Comparison of ENCODE assay signal across 30 cellular contexts in the genomic region with DNA sequence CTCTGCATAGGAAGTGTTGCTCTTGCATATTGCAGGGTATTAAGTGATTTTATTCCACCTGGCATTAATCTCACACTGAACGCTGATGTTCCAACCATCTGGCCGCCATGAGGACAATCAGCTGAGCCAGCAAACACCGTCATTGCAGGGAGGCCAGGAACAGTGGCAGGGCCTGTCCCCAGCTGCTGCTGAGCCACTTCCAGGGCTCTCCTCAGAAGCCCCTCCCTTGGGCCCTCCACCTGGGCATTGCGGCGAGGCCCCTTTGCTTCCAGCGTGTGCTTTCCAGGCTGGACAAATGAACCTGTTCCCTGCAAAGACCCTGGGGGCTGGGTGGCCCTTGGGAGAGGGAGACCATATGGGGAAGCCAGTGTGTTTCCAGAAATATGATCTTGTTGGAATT.
DNase-seq lines count a peak whose midpoint lies in the region; ATAC-seq and TF ChIP-seq lines count a peak whose summit lies in the region.
"Had no signal": no experiment of that assay in that cellular context is flagged by ENCODE, and none has a peak within 500 bp of the region (broad histone marks: within the 10 kb centered on the region; RNA-seq: fewer than 3 reads in every experiment).

No MANE protein-coding gene starts in this region.

- no peak overlapping the region for H3K27ac Mint-ChIP-seq in endodermal cell
- H3K27ac Mint-ChIP-seq: activated CD4-positive, alpha-beta memory T cell treated with anti-CD3 and anti-CD28 coated beads, Interleukin-2, amount 10 ng/mL, durations not matched to agents 7 days and 5 days; effector memory CD8-positive, alpha-beta T cell; naive thymus-derived CD4-positive, alpha-beta T cell; stimulated activated effector memory CD8-positive, alpha-beta T cell treated with anti-CD3 and anti-CD28 coated beads, Interleukin-12 subunit alpha, Interleukin-12 subunit beta, amount 100 ng/mL, for 72 hours; T-helper 2 cell treated with Interferon-gamma antibody and Interleukin-4, amounts not matched to agents 5 μg/mL and 100 μg/mL, for 36 hours had no signal

- H3K27ac ChIP-seq in endodermal cell (ENCODE audit: low read depth, low read length): no peak overlapping the region
- H3K27ac ChIP-seq: 22Rv1, KMS-11, lower lobe of right lung, psoas muscle, tibial nerve had no signal

- H3K4me3 ChIP-seq in endodermal cell (ENCODE audit: low read length): no peak overlapping the region
- H3K4me3 ChIP-seq: HAP-1, lower lobe of right lung, psoas muscle, tibial nerve had no signal

- H3K9me3 Mint-ChIP-seq in endodermal cell: no peaks in the 10 kb centered on the region
- H3K9me3 Mint-ChIP-seq: activated CD4-positive, alpha-beta memory T cell treated with anti-CD3 and anti-CD28 coated beads, Interleukin-2, amount 10 ng/mL, durations not matched to agents 7 days and 5 days; effector memory CD8-positive, alpha-beta T cell; stimulated activated effector memory CD8-positive, alpha-beta T cell treated with anti-CD3 and anti-CD28 coated beads, Interleukin-12 subunit alpha, Interleukin-12 subunit beta, amount 100 ng/mL, for 72 hours; T-helper 2 cell treated with Interferon-gamma antibody and Interleukin-4, amounts not matched to agents 5 μg/mL and 100 μg/mL, for 36 hours had no signal

- no peak overlapping the region for H3K9ac ChIP-seq in endodermal cell (ENCODE audit: extremely low read depth, low read length, poor library complexity, severe bottlenecking)
- H3K9ac ChIP-seq: KMS-11 had no signal

- TF ChIP-seq CTCF in endodermal cell (conservative IDR thresholded peaks at IDR 0.05): no peak

- H3K36me3 Mint-ChIP-seq in endodermal cell (ENCODE audit: low read depth): no peaks in the 10 kb centered on the region
- H3K36me3 Mint-ChIP-seq: CD14-positive monocyte; naive thymus-derived CD4-positive, alpha-beta T cell; stimulated activated effector memory CD8-positive, alpha-beta T cell treated with anti-CD3 and anti-CD28 coated beads, Interleukin-12 subunit alpha, Interleukin-12 subunit beta, amount 100 ng/mL, for 72 hours had no signal

- peaks cover 6% of the 10 kb centered on the region for H3K4me1 Mint-ChIP-seq in endodermal cell
- H3K4me1 Mint-ChIP-seq: activated CD4-positive, alpha-beta memory T cell treated with anti-CD3 and anti-CD28 coated beads, Interleukin-2, amount 10 ng/mL, durations not matched to agents 7 days and 5 days; CD14-positive monocyte; naive thymus-derived CD4-positive, alpha-beta T cell; stimulated activated effector memory CD8-positive, alpha-beta T cell treated with anti-CD3 and anti-CD28 coated beads, Interleukin-12 subunit alpha, Interleukin-12 subunit beta, amount 100 ng/mL, for 72 hours had no signal

- DNase-seq in DMS53 (lab: John Stamatoyannopoulos, UW) (peak; percentile 42), DMS53 treated with DMSO at 0.1 percent for 48 hours (lab: John Stamatoyannopoulos, UW; ENCODE audit: unreplicated experiment) (no peak), DMS 273 treated with DMSO at 0.1 percent for 48 hours (lab: John Stamatoyannopoulos, UW) (peak; percentile 93), NCI-H69 (lab: John Stamatoyannopoulos, UW) (peak; percentile 33), mesenteric fat pad (ENCODE audit: low spot score) (peak; percentile 77), endodermal cell (no peak), hepatic stellate cell (ENCODE audit: low spot score) (no peak)
- DNase-seq: activated CD4-positive, alpha-beta memory T cell treated with anti-CD3 and anti-CD28 coated beads, Interleukin-2, amount 10 ng/mL, durations not matched to agents 7 days and 5 days; activated CD8-positive, alpha-beta memory T cell treated with anti-CD3 and anti-CD28 coated beads, Interleukin-2, amount 50 U/mL, for 4 hours; activated naive CD4-positive, alpha-beta T cell; Calu3; caudate nucleus; effector memory CD8-positive, alpha-beta T cell; kidney glomerular epithelial cell; lower lobe of right lung; MM.1S; naive thymus-derived CD4-positive, alpha-beta T cell; NCI-H1105 treated with DMSO at 0.1 percent for 48 hours; NCI-H2029; NK-92 treated with Interleukin-12 subunit alpha and Interleukin-12 subunit beta, amount 100 ng/mL, for 24 hours; nucleus accumbens; psoas muscle had no signal

- H3K9me3 ChIP-seq in endodermal cell (ENCODE audit: control insufficient read depth, low read length): peaks cover 8% of the 10 kb centered on the region
- H3K9me3 ChIP-seq: HAP-1, lower lobe of right lung, psoas muscle, tibial nerve had no signal

- no peaks in the 10 kb centered on the region for H3K4me1 ChIP-seq in endodermal cell (ENCODE audit: control insufficient read depth, insufficient read depth, low read length)
- H3K4me1 ChIP-seq: HAP-1, lower lobe of right lung, psoas muscle, tibial nerve had no signal

- no peaks in the 10 kb centered on the region for H3K36me3 ChIP-seq in endodermal cell (ENCODE audit: control insufficient read depth, insufficient read depth, low read length)
- H3K36me3 ChIP-seq: HAP-1, lower lobe of right lung, tibial nerve had no signal

- ATAC-seq in HG02798 (IDR thresholded peaks at IDR 0.05; ENCODE audit: poor library complexity, unreplicated experiment): no peak
- ATAC-seq: effector memory CD8-positive, alpha-beta T cell; lower lobe of right lung; naive thymus-derived CD4-positive, alpha-beta T cell; psoas muscle; stimulated activated effector memory CD8-positive, alpha-beta T cell treated with anti-CD3 and anti-CD28 coated beads, Interleukin-12 subunit alpha, Interleukin-12 subunit beta, amount 100 ng/mL, for 72 hours had no signal

- no peaks in the 10 kb centered on the region for H3K27me3 ChIP-seq in endodermal cell (ENCODE audit: control insufficient read depth, insufficient read depth, low read length, poor library complexity, severe bottlenecking)

- H3K4me3 Mint-ChIP-seq in endodermal cell: no peak overlapping the region
- H3K4me3 Mint-ChIP-seq: activated CD4-positive, alpha-beta memory T cell treated with anti-CD3 and anti-CD28 coated beads, Interleukin-2, amount 10 ng/mL, durations not matched to agents 7 days and 5 days; CD14-positive monocyte; effector memory CD8-positive, alpha-beta T cell; naive thymus-derived CD4-positive, alpha-beta T cell; stimulated activated effector memory CD8-positive, alpha-beta T cell treated with anti-CD3 and anti-CD28 coated beads, Interleukin-12 subunit alpha, Interleukin-12 subunit beta, amount 100 ng/mL, for 72 hours; T-helper 2 cell treated with Interferon-gamma antibody and Interleukin-4, amounts not matched to agents 5 μg/mL and 100 μg/mL, for 36 hours had no signal

- H3K27me3 Mint-ChIP-seq in endodermal cell (ENCODE audit: insufficient read depth): peaks cover 7% of the 10 kb centered on the region

- WGBS in endodermal cell (ENCODE audit: insufficient coverage in 1 of 2, insufficient read length in 1 of 2), 2 experiments: 93 to 100% methylated on average over 1 to 6 of the region's 6 CpGs

Comparison
In these comparisons a context has a peak if more than half of its experiments do, and no peak if none do; other contexts are left out.
1. DNase-seq: peak in DMS53 (single experiment), DMS 273 treated with DMSO at 0.1 percent for 48 hours (single experiment), NCI-H69 (single experiment) and mesenteric fat pad (single experiment); none in DMS53 treated with DMSO at 0.1 percent for 48 hours (single experiment), endodermal cell (single experiment) and hepatic stellate cell (single experiment).